Comparison of ENCODE assay signal across 20 cellular contexts in the genomic region with DNA sequence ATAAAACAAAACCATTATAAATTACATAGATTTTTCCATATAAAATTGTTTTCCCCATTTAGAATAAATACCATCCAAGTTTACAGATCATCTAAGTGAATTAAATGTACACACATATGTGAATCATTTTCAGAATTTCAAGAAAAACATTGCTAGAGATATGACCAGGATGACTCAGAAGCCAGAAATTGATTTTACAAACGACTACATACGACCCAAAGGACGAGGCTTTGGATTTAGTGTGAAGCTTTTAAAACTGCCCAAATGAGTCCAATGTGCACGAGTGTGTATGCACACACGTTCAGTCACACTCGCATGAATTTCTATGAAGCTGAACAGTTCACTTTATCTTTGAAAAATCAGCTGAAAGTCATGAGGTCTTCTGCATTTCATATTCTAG.
"Had no signal": no experiment of that assay in that cellular context is flagged by ENCODE, and none has a peak within 500 bp of the region (broad histone marks: within the 10 kb centered on the region; RNA-seq: fewer than 3 reads in every experiment).

No MANE protein-coding gene starts in this region.

- H3K27me3 Mint-ChIP-seq: activated naive CD4-positive, alpha-beta T cell treated with anti-CD3 and anti-CD28 coated beads, Interleukin-2, amount 10 ng/mL, durations not matched to agents 7 days and 5 days; brain had no signal

- H3K36me3 Mint-ChIP-seq: activated naive CD4-positive, alpha-beta T cell treated with anti-CD3 and anti-CD28 coated beads, Interleukin-2, amount 10 ng/mL, durations not matched to agents 7 days and 5 days; stimulated activated naive B cell treated with anti-CD40 and anti-IgM and Interleukin-4, amounts not matched to agents 10 μg/mL and 1 μg/mL and 100 μg/mL, for 72 hours had no signal

- H3K27ac Mint-ChIP-seq: activated naive CD4-positive, alpha-beta T cell treated with anti-CD3 and anti-CD28 coated beads, Interleukin-2, amount 10 ng/mL, durations not matched to agents 7 days and 5 days; effector memory CD8-positive, alpha-beta T cell; nephron; stimulated activated naive B cell treated with anti-CD40 and anti-IgM and Interleukin-4, amounts not matched to agents 10 μg/mL and 1 μg/mL and 100 μg/mL, for 72 hours had no signal

- H3K4me1 Mint-ChIP-seq: activated naive CD4-positive, alpha-beta T cell treated with anti-CD3 and anti-CD28 coated beads, Interleukin-2, amount 10 ng/mL, durations not matched to agents 7 days and 5 days; stimulated activated naive B cell treated with anti-CD40 and anti-IgM and Interleukin-4, amounts not matched to agents 10 μg/mL and 1 μg/mL and 100 μg/mL, for 72 hours had no signal

- H3K4me3 Mint-ChIP-seq: activated naive CD4-positive, alpha-beta T cell treated with anti-CD3 and anti-CD28 coated beads, Interleukin-2, amount 10 ng/mL, durations not matched to agents 7 days and 5 days; brain; effector memory CD8-positive, alpha-beta T cell; nephron; stimulated activated naive B cell treated with anti-CD40 and anti-IgM and Interleukin-4, amounts not matched to agents 10 μg/mL and 1 μg/mL and 100 μg/mL, for 72 hours had no signal

- DNase-seq: activated CD4-positive, alpha-beta T cell treated with anti-CD3 and anti-CD28 coated beads for 1 hour; activated CD4-positive, alpha-beta T cell treated with anti-CD3 and anti-CD28 coated beads, Interleukin-2, amount 50 U/mL, for 4 hours; activated CD8-positive, alpha-beta memory T cell treated with anti-CD3 and anti-CD28 coated beads, Interleukin-2, amount 50 U/mL, for 48 hours; activated effector memory CD4-positive, alpha-beta T cell treated with anti-CD3 and anti-CD28 coated beads, Interleukin-2, amount 50 U/mL, for 16 hours; activated naive CD4-positive, alpha-beta T cell treated with anti-CD3 and anti-CD28 coated beads, Interleukin-2, amount 10 ng/mL, durations not matched to agents 7 days and 5 days; activated T-cell treated with anti-CD3 and anti-CD28 coated beads, Interleukin-2, amount 50 U/mL, for 48 hours; anterior cingulate cortex; caudate nucleus; effector memory CD8-positive, alpha-beta T cell; heart left ventricle; islet precursor cell; left cardiac atrium; right cardiac atrium; stimulated activated CD4-positive, alpha-beta T cell treated with anti-CD3 and anti-CD28 coated beads, Interleukin-2, amount 100 ng/mL, for 24 hours; stimulated activated naive B cell treated with anti-CD40 and anti-IgM and Interleukin-4, amounts not matched to agents 10 μg/mL and 1 μg/mL and 100 μg/mL, for 72 hours; T-helper 9 cell; testis had no signal

- H3K9me3 Mint-ChIP-seq: activated naive CD4-positive, alpha-beta T cell treated with anti-CD3 and anti-CD28 coated beads, Interleukin-2, amount 10 ng/mL, durations not matched to agents 7 days and 5 days; nephron; stimulated activated naive B cell treated with anti-CD40 and anti-IgM and Interleukin-4, amounts not matched to agents 10 μg/mL and 1 μg/mL and 100 μg/mL, for 72 hours had no signal

- ATAC-seq: effector memory CD8-positive, alpha-beta T cell; gastroesophageal sphincter; heart left ventricle; left cardiac atrium; right cardiac atrium; stimulated activated naive B cell treated with anti-CD40 and anti-IgM and Interleukin-4, amounts not matched to agents 10 μg/mL and 1 μg/mL and 100 μg/mL, for 72 hours had no signal
